8 cellular contexts compared by ENCODE assay signal in the genomic region with DNA sequence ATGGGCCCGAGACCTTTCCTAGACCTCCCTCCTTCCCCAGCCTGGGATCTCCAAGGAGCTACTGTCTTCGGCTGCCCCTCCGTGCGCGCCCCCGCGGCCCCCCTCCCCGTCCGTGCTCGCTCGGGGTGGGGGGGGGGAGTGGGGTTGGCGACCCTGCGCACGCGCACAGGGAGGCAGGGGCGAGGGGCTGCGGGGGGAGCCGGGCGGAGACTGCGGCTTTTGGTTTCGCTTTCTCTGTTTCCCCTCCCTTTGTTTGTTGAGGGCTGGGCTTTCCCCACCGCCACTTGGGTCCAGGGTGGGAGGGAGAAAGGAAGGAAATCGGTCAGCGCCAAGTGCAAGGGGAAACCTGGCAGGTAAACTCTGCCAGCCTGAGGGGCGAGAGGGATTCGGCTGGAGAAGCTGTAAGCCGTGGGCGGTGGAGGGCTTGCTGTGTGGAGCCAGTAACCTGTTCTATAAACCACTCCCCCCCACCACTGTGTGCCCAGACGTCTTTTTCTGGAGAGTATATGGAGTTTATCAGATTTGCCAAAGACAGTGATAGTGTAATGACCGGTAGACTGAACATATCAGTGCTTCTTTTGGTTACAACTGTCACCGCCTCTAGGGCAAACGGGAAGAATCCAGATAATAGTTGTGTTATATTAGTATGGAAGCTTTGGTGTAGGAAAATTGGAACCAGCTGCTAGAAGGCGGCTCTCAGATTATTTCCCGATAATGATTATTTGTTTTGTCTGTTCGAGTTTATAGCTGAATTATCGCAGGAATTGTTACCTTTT. TPM values are rescaled to one million over a fixed set of nuclear protein-coding genes. Genes with fewer than 3 reads are reported as not detected.
A peak's percentile ranks its signal among the peaks of the same experiment; 100 is the strongest.
DNase-seq lines count a peak whose midpoint lies in the region; ATAC-seq and TF ChIP-seq lines count a peak whose summit lies in the region.

No MANE protein-coding gene starts in this region.

- H3K27me3 Mint-ChIP-seq in activated B cell treated with CpG ODN at 0.5 μM for 24 hours = no peaks in the 10 kb centered on the region

- peak overlapping the region; percentile 88 for H3K27ac Mint-ChIP-seq in activated B cell treated with CpG ODN at 0.5 μM for 24 hours

- peaks cover 52% of the 10 kb centered on the region for H3K36me3 Mint-ChIP-seq in activated B cell treated with CpG ODN at 0.5 μM for 24 hours (ENCODE audit: low read depth)

- CTCF ChIA-PET in activated B cell treated with CpG ODN at 0.5 μM for 24 hours (lab: Charles Lee) = no interaction called here

- peak overlapping the region; percentile 95 for H3K4me3 Mint-ChIP-seq in activated B cell treated with CpG ODN at 0.5 μM for 24 hours

- no peaks in the 10 kb centered on the region for H3K27me3 ChIP-seq in kidney epithelial cell (ENCODE audit: control insufficient read depth, insufficient read depth, low read length)

- DNase-seq in NCI-H2029 (lab: John Stamatoyannopoulos, UW) = peak; percentile 81
- peak; percentile 71 for DNase-seq in activated B cell treated with CpG ODN at 0.5 μM for 24 hours
- DNase-seq in cardiac fibroblast (ENCODE audit: low read depth in 2 of 2) = peak; percentile 30 to 51
- DNase-seq in kidney epithelial cell (ENCODE audit: low read depth) = peak; percentile 19
- peak in 3 of 4 experiments; percentile 52 to 70 (median 65) for DNase-seq in stimulated activated CD4-positive, alpha-beta T cell treated with anti-CD3 and anti-CD28 coated beads, Interleukin-1b, Interleukin-23, amount 100 ng/mL, for 24 hours (ENCODE audit: low read depth in 4 of 4, low spot score in 1 of 4)
- DNase-seq in retina = no peak

- intact Hi-C loops in activated B cell treated with CpG ODN at 0.5 μM for 24 hours (cut with micrococcal nuclease) = loop anchor here (1.0 to 10.0 kb wide), 11 partner anchors 19 to 1299 kb away; a partner anchor contains a TSS

- H3K9me3 Mint-ChIP-seq in activated B cell treated with CpG ODN at 0.5 μM for 24 hours = no peaks in the 10 kb centered on the region

- no peaks in the 10 kb centered on the region for H3K36me3 ChIP-seq in kidney epithelial cell (ENCODE audit: control insufficient read depth, insufficient read depth, low read length)

- peaks cover 64% of the 10 kb centered on the region for H3K4me1 Mint-ChIP-seq in activated B cell treated with CpG ODN at 0.5 μM for 24 hours

- ATAC-seq in GM18502 (IDR thresholded peaks at IDR 0.05; ENCODE audit: poor library complexity, unreplicated experiment) (peak; percentile 47), HG02870 (IDR thresholded peaks at IDR 0.05; ENCODE audit: unreplicated experiment) (peak; percentile 36), activated B cell treated with CpG ODN at 0.5 μM for 24 hours (ENCODE audit: low read depth) (peak; percentile 50)

- H3K4me3 ChIP-seq in cardiac fibroblast (replicated peaks in 1 of 2; ENCODE audit: low read depth in 2 of 2, low read length in 2 of 2) = peak overlapping the region; percentile 99 to 100
- H3K4me3 ChIP-seq in kidney epithelial cell (ENCODE audit: low read depth, low read length) = peak overlapping the region; percentile 98

- TF ChIP-seq CTCF in activated B cell treated with CpG ODN at 0.5 μM for 24 hours (IDR thresholded peaks at IDR 0.05) (no peak), cardiac fibroblast (IDR thresholded peaks at IDR 0.05; ENCODE audit: low read depth, low read length) (no peak), kidney epithelial cell (IDR thresholded peaks at IDR 0.05; ENCODE audit: insufficient read depth, low read length, poor library complexity, severe bottlenecking) (no peak)

- POLR2A ChIA-PET in activated B cell treated with CpG ODN at 0.5 μM for 24 hours (lab: Charles Lee) = interaction anchor here (0.6 to 4.5 kb wide), 25 partner anchors 10 to 791 kb away, joined by 3 to 39 read pairs (median 7); a partner anchor contains a TSS

RNA-seq across cellular contexts. Expression of a gene that starts 0.7 kb away (rescaled TPM):
- total RNA-seq in activated B cell treated with CpG ODN at 0.5 μM for 24 hours = 107 and 117 TPM in 2 replicates
- 138 and 166 TPM in 2 replicates for total RNA-seq in kidney epithelial cell

RNA-seq across cellular contexts. Expression of a gene that starts 24.3 kb away (rescaled TPM):
- total RNA-seq in activated B cell treated with CpG ODN at 0.5 μM for 24 hours (27.4 and 29.7 TPM in 2 replicates), kidney epithelial cell (33.3 and 43.1 TPM in 2 replicates)

RNA-seq across cellular contexts. Expression of a gene that starts 50.7 kb away (rescaled TPM):
- total RNA-seq in activated B cell treated with CpG ODN at 0.5 μM for 24 hours = 26.8 and 28.1 TPM in 2 replicates
- 18.1 and 18.9 TPM in 2 replicates for total RNA-seq in kidney epithelial cell
